In genomic region chr12:116207274-116207673, GRCh38 we compare ENCODE assay signal across 28 cellular contexts.
"Had no signal": no experiment of that assay in that cellular context is flagged by ENCODE, and none has a peak within 500 bp of the region (broad histone marks: within the 10 kb centered on the region; RNA-seq: fewer than 3 reads in every experiment).

No MANE protein-coding gene starts in this region.

- H3K27ac ChIP-seq: ascending aorta, cardiac muscle cell, SJCRH30, SK-N-MC, WERI-Rb-1 had no signal

- H3K4me3 ChIP-seq: ascending aorta, cardiac muscle cell, SJCRH30, SK-N-MC had no signal

- H3K9me3 ChIP-seq: ascending aorta, SJCRH30 had no signal

- DNase-seq: activated CD4-positive, alpha-beta T cell treated with anti-CD3 and anti-CD28 coated beads for 1 hour; activated CD4-positive, alpha-beta T cell treated with anti-CD3 and anti-CD28 coated beads for 48 hours; activated CD4-positive, alpha-beta T cell treated with anti-CD3 and anti-CD28 coated beads, Interleukin-2, amount 50 U/mL, for 4 hours; activated CD4-positive, CD25-positive, alpha-beta regulatory T cell; activated CD8-positive, alpha-beta T cell treated with anti-CD3 and anti-CD28 coated beads, Interleukin-2, amount 10 ng/mL, durations not matched to agents 7 days and 5 days; activated gamma-delta T cell; activated naive CD4-positive, alpha-beta T cell treated with Interleukin-2 at 50 U/mL for 16 hours; activated naive CD8-positive, alpha-beta T cell treated with anti-CD3 and anti-CD28 coated beads, Interleukin-2, amount 10 ng/mL, durations not matched to agents 7 days and 5 days; activated T-cell treated with anti-CD3 and anti-CD28 coated beads, Interleukin-2, amount 50 U/mL, for 24 hours; amygdala; NCI-H1105; NCI-H1417 treated with DMSO at 0.1 percent for 48 hours; NCI-H187 treated with DMSO at 0.1 percent for 48 hours; NCI-H2081 treated with DMSO at 0.1 percent for 48 hours; NCI-H2171; NCI-H2227 treated with DMSO at 0.1 percent for 48 hours; NCI-H446; NCI-H510A treated with DMSO at 0.1 percent for 48 hours; NCI-H526 treated with DMSO at 0.1 percent for 48 hours; NCI-H82; SHP77; SJCRH30; T1000; WERI-Rb-1 had no signal

- H3K27me3 ChIP-seq: ascending aorta, cardiac muscle cell, SJCRH30 had no signal

- ATAC-seq: activated CD8-positive, alpha-beta T cell treated with anti-CD3 and anti-CD28 coated beads, Interleukin-2, amount 10 ng/mL, durations not matched to agents 7 days and 5 days; Panc1 had no signal

- H3K36me3 ChIP-seq: ascending aorta, cardiac muscle cell, SJCRH30, WERI-Rb-1 had no signal
